ENCODE assay signal across 6 cellular contexts in genomic region chr2:74548285-74548918, GRCh38. TPM values are rescaled to one million over a fixed set of nuclear protein-coding genes. Genes with fewer than 3 reads are reported as not detected.
DNase-seq lines count a peak whose midpoint lies in the region; ATAC-seq lines count a peak whose summit lies in the region.

No MANE protein-coding gene starts in this region.

- H3K27me3 ChIP-seq in endocrine pancreas (ENCODE audit: control insufficient read depth, insufficient read depth, low read length) (no peaks in the 10 kb centered on the region), skeletal muscle satellite cell (ENCODE audit: control insufficient read depth, insufficient read depth, low read length) (no peaks in the 10 kb centered on the region)

- DNase-seq in NCI-H345 (lab: John Stamatoyannopoulos, UW) (peak; percentile 53), NCI-H345 treated with DMSO at 0.1 percent for 48 hours (lab: John Stamatoyannopoulos, UW; ENCODE audit: unreplicated experiment) (no peak), dedifferentiated amniotic fluid mesenchymal stem cell (ENCODE audit: extremely low spot score) (no peak)

- no peaks in the 10 kb centered on the region for H3K9me3 ChIP-seq in endocrine pancreas (ENCODE audit: control insufficient read depth, low read length)
- H3K9me3 ChIP-seq in skeletal muscle satellite cell (replicated peaks; ENCODE audit: low read length) = no peaks in the 10 kb centered on the region

- H3K4me2 ChIP-seq in skeletal muscle satellite cell (ENCODE audit: low read length) = peak overlapping the region; percentile 94

- H3K36me3 ChIP-seq in endocrine pancreas (ENCODE audit: control insufficient read depth, insufficient read depth, low read length) (no peaks in the 10 kb centered on the region), skeletal muscle satellite cell (ENCODE audit: insufficient read depth, low read length) (peaks cover 7% of the 10 kb centered on the region)

- H3K4me1 ChIP-seq in endocrine pancreas (ENCODE audit: control insufficient read depth, insufficient read depth, low read length) (no peaks in the 10 kb centered on the region), skeletal muscle satellite cell (ENCODE audit: control insufficient read depth, insufficient read depth, low read length) (peaks cover 40% of the 10 kb centered on the region)

- peak overlapping the region; percentile 5 for H3K9ac ChIP-seq in endocrine pancreas (ENCODE audit: control insufficient read depth, insufficient read depth, low read length)
- H3K9ac ChIP-seq in skeletal muscle satellite cell (ENCODE audit: low read depth, low read length) = peak overlapping the region; percentile 82

- ATAC-seq in GM18867 (IDR thresholded peaks at IDR 0.05; ENCODE audit: unreplicated experiment) = no peak

- no peak overlapping the region for H3K4me3 ChIP-seq in endocrine pancreas (ENCODE audit: control insufficient read depth, insufficient read depth, low read length)
- H3K4me3 ChIP-seq in skeletal muscle satellite cell (ENCODE audit: low read length) = peak overlapping the region; percentile 76

RNA-seq across cellular contexts. Expression of gene LOXL3, which starts 5.3 kb away (rescaled TPM):
- total RNA-seq in skeletal muscle satellite cell (2012; rRNA removed) = 29.4 and 63.8 TPM in 2 replicates

RNA-seq across cellular contexts. Expression of gene DOK1, which starts 6.1 kb away (rescaled TPM):
- 35.0 and 42.4 TPM in 2 replicates for total RNA-seq in skeletal muscle satellite cell (2012; rRNA removed)

RNA-seq across cellular contexts. Expression of gene HTRA2, which starts 18.7 kb away (rescaled TPM):
- total RNA-seq in skeletal muscle satellite cell (2012; rRNA removed) = 41.1 and 44.1 TPM in 2 replicates

RNA-seq across cellular contexts. Expression of gene AUP1, which starts 18.9 kb away (rescaled TPM):
- 101 and 167 TPM in 2 replicates for total RNA-seq in skeletal muscle satellite cell (2012; rRNA removed)

RNA-seq across cellular contexts. Expression of gene DQX1, which starts 22.4 kb away (rescaled TPM):
- under 0.01 and 0.51 TPM in 2 replicates for total RNA-seq in skeletal muscle satellite cell (2012; rRNA removed)
